9 cellular contexts compared by ENCODE assay signal in the genomic region with DNA sequence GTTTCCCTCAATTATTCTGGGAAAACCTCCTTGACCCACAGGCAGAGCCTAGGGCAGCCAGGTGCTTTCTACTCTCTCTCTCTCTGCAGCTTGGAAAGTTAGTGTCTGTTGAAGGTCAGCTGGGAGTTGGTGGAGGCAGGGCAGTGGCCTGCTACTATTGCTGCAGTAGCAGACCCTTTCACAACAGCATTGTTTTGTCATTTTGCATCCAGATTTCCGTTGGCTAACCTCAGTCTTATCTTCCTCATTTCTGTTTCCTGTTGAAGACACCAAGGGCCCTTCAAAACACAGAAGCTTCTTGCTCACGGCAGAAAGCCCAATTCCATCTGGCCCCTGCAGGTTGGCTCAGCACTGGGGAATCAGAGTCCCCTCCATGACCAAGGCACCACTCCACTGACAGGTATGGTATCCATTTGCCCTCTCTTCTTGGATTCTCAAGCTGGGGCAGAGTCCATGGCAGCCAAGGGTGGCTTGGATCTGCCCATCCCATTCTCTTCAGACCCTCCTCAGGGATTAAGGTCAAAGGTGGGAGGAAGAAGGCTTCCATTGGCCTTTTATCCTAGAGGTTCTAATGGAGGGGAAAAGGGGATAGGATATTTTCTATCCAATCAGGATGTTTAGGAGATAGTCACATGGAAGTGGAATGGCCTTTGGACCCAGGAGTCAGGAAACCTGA. TPM values are rescaled to one million over a fixed set of nuclear protein-coding genes. Genes with fewer than 3 reads are reported as not detected.
DNase-seq lines count a peak whose midpoint lies in the region; ATAC-seq and TF ChIP-seq lines count a peak whose summit lies in the region.
"Had no signal": no experiment of that assay in that cellular context is flagged by ENCODE, and none has a peak within 500 bp of the region (broad histone marks: within the 10 kb centered on the region; RNA-seq: fewer than 3 reads in every experiment).

No MANE protein-coding gene starts in this region.

- H2BK15ac ChIP-seq in mesendoderm (replicated peaks; ENCODE audit: low read depth): no peak overlapping the region

- no peak overlapping the region for H2AK5ac ChIP-seq in mesendoderm (ENCODE audit: low read length)

- H4K8ac ChIP-seq in mesendoderm (ENCODE audit: low read depth, low read length): no peak overlapping the region

- no peaks in the 10 kb centered on the region for H3K36me3 ChIP-seq in endodermal cell (ENCODE audit: control insufficient read depth, insufficient read depth, low read length)
- no peaks in the 10 kb centered on the region for H3K36me3 ChIP-seq in mesendoderm (ENCODE audit: control insufficient read depth, insufficient read depth, low read length)

- intact Hi-C loops in sciatic nerve (cut with DNase I): no loop called here

- DNase-seq in activated CD4-positive, alpha-beta memory T cell treated with anti-CD3 and anti-CD28 coated beads, Interleukin-2, amount 10 ng/mL, durations not matched to agents 7 days and 5 days: peak; percentile 39
- DNase-seq in sciatic nerve (ENCODE audit: low spot score): no peak
- DNase-seq in LoVo (ENCODE audit: low spot score): no peak
- DNase-seq in endodermal cell: no peak
- no peak for DNase-seq in mesendoderm
- no peak for DNase-seq in COLO829 (ENCODE audit: low spot score)

- H2BK120ac ChIP-seq in mesendoderm (ENCODE audit: low read depth, low read length): no peak overlapping the region

- H2BK5ac ChIP-seq in mesendoderm (ENCODE audit: low read length): no peak overlapping the region

- H3K18ac ChIP-seq in mesendoderm (ENCODE audit: low read length): no peak overlapping the region

- H3K27ac ChIP-seq in endodermal cell (ENCODE audit: low read depth, low read length): no peak overlapping the region
- no peak overlapping the region for H3K27ac ChIP-seq in mesendoderm (ENCODE audit: low read depth, low read length)

- 89% methylated on average over 2 of the region's 2 CpGs; no CpG with 5 or more reads in 1 of the 2 experiments for WGBS in endodermal cell (ENCODE audit: insufficient coverage in 1 of 2, insufficient read length in 1 of 2), 2 experiments
- no CpG with 5 or more reads among the region's 2 CpGs for WGBS in mesendoderm (ENCODE audit: extremely low coverage, insufficient coverage, low lambda C conversion rate)

- no peaks in the 10 kb centered on the region for H3K9me3 ChIP-seq in endodermal cell (ENCODE audit: control insufficient read depth, low read length)

- no peaks in the 10 kb centered on the region for H3K9me3 Mint-ChIP-seq in activated CD4-positive, alpha-beta memory T cell treated with anti-CD3 and anti-CD28 coated beads, Interleukin-2, amount 10 ng/mL, durations not matched to agents 7 days and 5 days
- H3K9me3 Mint-ChIP-seq in endodermal cell: peaks cover 19% of the 10 kb centered on the region

- no peaks in the 10 kb centered on the region for H3K27me3 ChIP-seq in endodermal cell (ENCODE audit: control insufficient read depth, insufficient read depth, low read length, poor library complexity, severe bottlenecking)
- H3K27me3 ChIP-seq in mesendoderm (ENCODE audit: insufficient read depth, low read length, poor library complexity): no peaks in the 10 kb centered on the region

- H3K4ac ChIP-seq in mesendoderm (ENCODE audit: low read depth, low read length): no peak overlapping the region

- no peak overlapping the region for H3K4me3 ChIP-seq in endodermal cell (ENCODE audit: low read length)
- H3K4me3 ChIP-seq in mesendoderm (ENCODE audit: low read length): no peak overlapping the region

- no peaks in the 10 kb centered on the region for H3K27me3 Mint-ChIP-seq in activated CD4-positive, alpha-beta memory T cell treated with anti-CD3 and anti-CD28 coated beads, Interleukin-2, amount 10 ng/mL, durations not matched to agents 7 days and 5 days
- H3K27me3 Mint-ChIP-seq in endodermal cell (ENCODE audit: insufficient read depth): peaks cover 3% of the 10 kb centered on the region

- no peak overlapping the region for H3K9ac ChIP-seq in endodermal cell (ENCODE audit: extremely low read depth, low read length, poor library complexity, severe bottlenecking)
- H3K9ac ChIP-seq in mesendoderm (ENCODE audit: low read length): no peak overlapping the region

- H3K4me1 ChIP-seq in endodermal cell (ENCODE audit: control insufficient read depth, insufficient read depth, low read length): no peaks in the 10 kb centered on the region
- no peaks in the 10 kb centered on the region for H3K4me1 ChIP-seq in mesendoderm (ENCODE audit: control insufficient read depth, low read depth, low read length)

- H4K5ac ChIP-seq in mesendoderm (ENCODE audit: low read length): no peak overlapping the region

- CTCF ChIA-PET in activated CD4-positive, alpha-beta memory T cell treated with anti-CD3 and anti-CD28 coated beads, Interleukin-2, amount 10 ng/mL, durations not matched to agents 7 days and 5 days (lab: Charles Lee): interaction anchor here (1.4 kb wide), 1 partner anchor 10 kb away, joined by 5 read pairs; no protein-coding TSS in a partner anchor

- no peak for TF ChIP-seq CTCF in endodermal cell (conservative IDR thresholded peaks at IDR 0.05)

- ATAC-seq in GM18907 (IDR thresholded peaks at IDR 0.05; ENCODE audit: unreplicated experiment) (peak; percentile 41), HG03103 (IDR thresholded peaks at IDR 0.05; ENCODE audit: low read depth, unreplicated experiment) (peak; percentile 29), sciatic nerve (peak; percentile 84)

- H3K4me1 Mint-ChIP-seq in activated CD4-positive, alpha-beta memory T cell treated with anti-CD3 and anti-CD28 coated beads, Interleukin-2, amount 10 ng/mL, durations not matched to agents 7 days and 5 days: peaks cover 93% of the 10 kb centered on the region
- no peaks in the 10 kb centered on the region for H3K4me1 Mint-ChIP-seq in endodermal cell

- H3K4me2 ChIP-seq in mesendoderm (ENCODE audit: low read length): no peak overlapping the region

- no peak overlapping the region for H3K56ac ChIP-seq in mesendoderm (ENCODE audit: low read length)

- H3K4me3 Mint-ChIP-seq in activated CD4-positive, alpha-beta memory T cell treated with anti-CD3 and anti-CD28 coated beads, Interleukin-2, amount 10 ng/mL, durations not matched to agents 7 days and 5 days: peak overlapping the region; percentile 68
- H3K4me3 Mint-ChIP-seq in endodermal cell: no peak overlapping the region

- H3K36me3 Mint-ChIP-seq in activated CD4-positive, alpha-beta memory T cell treated with anti-CD3 and anti-CD28 coated beads, Interleukin-2, amount 10 ng/mL, durations not matched to agents 7 days and 5 days (ENCODE audit: low read depth): peaks cover 40% of the 10 kb centered on the region
- H3K36me3 Mint-ChIP-seq in endodermal cell (ENCODE audit: low read depth): no peaks in the 10 kb centered on the region

- peak overlapping the region; percentile 85 for H3K27ac Mint-ChIP-seq in activated CD4-positive, alpha-beta memory T cell treated with anti-CD3 and anti-CD28 coated beads, Interleukin-2, amount 10 ng/mL, durations not matched to agents 7 days and 5 days
- no peak overlapping the region for H3K27ac Mint-ChIP-seq in endodermal cell

- H3K23ac ChIP-seq in mesendoderm (ENCODE audit: low read length): no peak overlapping the region

- no peaks in the 10 kb centered on the region for H3K79me2 ChIP-seq in mesendoderm (ENCODE audit: control insufficient read depth, insufficient read depth, low read length)

- no peaks in the 10 kb centered on the region for H3K79me1 ChIP-seq in mesendoderm (ENCODE audit: low read length)

- POLR2A ChIA-PET in activated CD4-positive, alpha-beta memory T cell treated with anti-CD3 and anti-CD28 coated beads, Interleukin-2, amount 10 ng/mL, durations not matched to agents 7 days and 5 days (lab: Charles Lee): interaction anchor here (0.8 to 1.3 kb wide), 2 partner anchors 9 to 23 kb away, joined by 3 to 7 read pairs; no protein-coding TSS in a partner anchor

RNA-seq across cellular contexts. Expression of gene VSIG4, which starts 24.6 kb away (rescaled TPM):
- total RNA-seq in activated CD4-positive, alpha-beta memory T cell treated with anti-CD3 and anti-CD28 coated beads, Interleukin-2, amount 10 ng/mL, durations not matched to agents 7 days and 5 days: not detected
- total RNA-seq in sciatic nerve (31.8 TPM), endodermal cell (not detected)
- not detected for polyA plus RNA-seq in endodermal cell (2013, experiment 1 of 2)
- polyA plus RNA-seq in endodermal cell (2013, experiment 2 of 2): not detected
- polyA plus RNA-seq in mesendoderm (2013, experiment 1 of 2): not detected
- polyA plus RNA-seq in mesendoderm (2013, experiment 2 of 2): not detected
- total RNA-seq: NCI-H460 had no signal

Comparison
In these comparisons a context has a peak if more than half of its experiments do, and no peak if none do; other contexts are left out.
1. ATAC-seq: peak in every context shown above with its lines; median percentile 84 in sciatic nerve; 41 in GM18907; 29 in HG03103.
2. RNA of gene VSIG4, which starts 24.6 kb away (total RNA-seq): 31.8 TPM in sciatic nerve (single experiment); not detected in activated CD4-positive, alpha-beta memory T cell treated with anti-CD3 and anti-CD28 coated beads, Interleukin-2, amount 10 ng/mL, durations not matched to agents 7 days and 5 days and not detected in endodermal cell; every median in the first group is over 10 times any median in the second.